Comparison of ENCODE assay signal across 24 cellular contexts in the genomic region with DNA sequence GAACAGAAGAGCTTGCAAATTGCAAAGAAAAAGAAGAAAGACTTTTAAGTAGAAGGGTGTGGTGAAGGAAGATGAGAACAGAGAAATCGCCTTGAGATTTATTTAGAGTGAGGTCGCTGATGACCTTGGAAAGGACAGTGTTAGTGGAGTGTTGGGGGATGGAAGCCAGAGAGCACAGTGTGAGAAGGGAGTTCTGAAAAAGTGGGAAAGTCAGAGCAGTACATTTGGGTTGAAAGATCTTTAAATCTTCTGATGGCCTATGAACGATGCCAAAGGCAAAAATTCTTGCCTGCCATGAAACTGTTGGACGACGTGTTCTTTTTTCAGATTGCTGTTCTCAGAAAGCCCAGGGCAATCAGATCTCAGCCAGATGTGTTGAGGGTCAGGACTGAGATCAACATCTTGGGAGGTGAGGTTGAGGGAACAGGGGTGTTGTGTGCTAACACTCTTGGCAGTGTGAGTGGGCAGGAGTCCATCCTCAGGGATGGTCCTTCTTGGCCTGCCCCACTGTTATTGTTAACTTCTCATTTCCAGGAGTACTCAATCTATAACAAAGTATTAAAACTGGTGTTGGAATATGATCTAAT.
"Had no signal": no experiment of that assay in that cellular context is flagged by ENCODE, and none has a peak within 500 bp of the region (broad histone marks: within the 10 kb centered on the region; RNA-seq: fewer than 3 reads in every experiment).

No MANE protein-coding gene starts in this region.

- H3K4me1 ChIP-seq: SJCRH30 had no signal

- H3K27ac ChIP-seq: KMS-11, SJCRH30, SK-N-MC had no signal

- H3K9me3 ChIP-seq: SJCRH30 had no signal

- H3K4me2 ChIP-seq: KMS-11 had no signal

- DNase-seq: activated CD4-positive, alpha-beta T cell treated with anti-CD3 and anti-CD28 coated beads, Interleukin-2, amount 10 ng/mL, durations not matched to agents 24 days and 14 days; activated CD4-positive, alpha-beta T cell treated with anti-CD3 and anti-CD28 coated beads, Interleukin-2, amount 50 U/mL, for 4 hours; activated CD8-positive, alpha-beta T cell treated with anti-CD3 and anti-CD28 coated beads for 36 hours; activated gamma-delta T cell treated with Interleukin-2 at 50 U/mL for 16 hours; activated naive CD4-positive, alpha-beta T cell treated with anti-CD3 and anti-CD28 coated beads for 36 hours; activated naive CD8-positive, alpha-beta T cell treated with anti-CD3 and anti-CD28 coated beads for 36 hours; activated T-cell treated with anti-CD3 and anti-CD28 coated beads, Interleukin-2, amount 50 U/mL, for 24 hours; amniotic stem cell; aorta; caudate nucleus; cerebellar nuclear complex; MM.1S; MV-4-11; NCI-H1092; NCI-H1436 treated with DMSO at 0.1 percent for 48 hours; NCI-H1694 treated with DMSO at 0.1 percent for 48 hours; NCI-H2029; NCI-H345; NCI-H524 treated with DMSO at 0.1 percent for 48 hours; SHP77; SJCRH30 had no signal

- H3K4me3 ChIP-seq: SJCRH30, SK-N-MC had no signal

- H3K9ac ChIP-seq: KMS-11 had no signal

- H3K27me3 ChIP-seq: SJCRH30 had no signal

- H3K36me3 ChIP-seq: SJCRH30 had no signal

- ATAC-seq: activated CD8-positive, alpha-beta T cell treated with anti-CD3 and anti-CD28 coated beads for 36 hours; Panc1 had no signal
